Comparison of ENCODE assay signal across 14 cellular contexts in genomic region chr13:28744656-28745055, GRCh38. TPM values are rescaled to one million over a fixed set of nuclear protein-coding genes. Genes with fewer than 3 reads are reported as not detected.
DNase-seq lines count a peak whose midpoint lies in the region; ATAC-seq and TF ChIP-seq lines count a peak whose summit lies in the region.
"Had no signal": no experiment of that assay in that cellular context is flagged by ENCODE, and none has a peak within 500 bp of the region (broad histone marks: within the 10 kb centered on the region; RNA-seq: fewer than 3 reads in every experiment).

No MANE protein-coding gene starts in this region.

- no peak overlapping the region for H2AK9ac ChIP-seq in IMR-90 (replicated peaks; ENCODE audit: low read depth, low read length, poor library complexity)

- no TSS peak for BruUV-seq in IMR-90 (replicated peaks; lab: Mats Ljungman, UMichigan)

- no peaks in the 10 kb centered on the region for H3K9me1 ChIP-seq in IMR-90 (ENCODE audit: insufficient read depth, low read length)

- 77% methylated on average over 3 of the region's 6 CpGs; no CpG with 5 or more reads in 1 of the 2 experiments for WGBS in IMR-90 (ENCODE audit: extremely low coverage in 2 of 2, insufficient read length in 1 of 2), 2 experiments
- 79% methylated on average over 6 of the region's 6 CpGs for WGBS in mesenchymal stem cell

- 0 out of 2 replicates have a peak overlapping the region, but pooled peaks have one; percentile 46 for H2BK120ac ChIP-seq in IMR-90 (ENCODE audit: low read depth, low read length)
- no peak overlapping the region for H2BK120ac ChIP-seq in mesenchymal stem cell (ENCODE audit: low read depth, low read length)

- ATAC-seq in IMR-90 (ENCODE audit: low read depth) = no peak
- ATAC-seq in GM19455 (IDR thresholded peaks at IDR 0.05; ENCODE audit: unreplicated experiment) = no peak

- POLR2A ChIA-PET in IMR-90 (lab: Charles Lee; ENCODE audit: unreplicated experiment) = no interaction called here

- H3K27ac ChIP-seq in IMR-90 (ENCODE audit: insufficient read depth, low read length) = no peak overlapping the region
- peak overlapping the region; percentile 51 for H3K27ac ChIP-seq in angular gyrus (ENCODE audit: low read depth, low read length)
- H3K27ac ChIP-seq in mesenchymal stem cell (ENCODE audit: low read length, poor library complexity, severe bottlenecking) = no peak overlapping the region
- H3K27ac ChIP-seq: stomach had no signal

- H3K23ac ChIP-seq in IMR-90 (ENCODE audit: low read depth, low read length) (no peak overlapping the region), mesenchymal stem cell (ENCODE audit: low read length in 2 of 2) (no peak overlapping the region)

- intact Hi-C loops in IMR-90 (cut with micrococcal nuclease) = no loop called here

- no peak overlapping the region for H3K9ac ChIP-seq in IMR-90 (ENCODE audit: low read depth, low read length)
- no peak overlapping the region for H3K9ac ChIP-seq in mesenchymal stem cell (ENCODE audit: low read length)

- H2BK5ac ChIP-seq in IMR-90 (ENCODE audit: low read depth, low read length, poor library complexity, severe bottlenecking) = peak overlapping the region; percentile 24
- H2BK5ac ChIP-seq in mesenchymal stem cell (ENCODE audit: low read depth, low read length, poor library complexity, severe bottlenecking) = no peak overlapping the region

- H4K8ac ChIP-seq in IMR-90 (ENCODE audit: low read depth in 2 of 2, low read length in 2 of 2) (no peak overlapping the region; a peak in 1 of 4 replicates), mesenchymal stem cell (ENCODE audit: low read length) (no peak overlapping the region)

- no peaks in the 10 kb centered on the region for H3K79me1 ChIP-seq in IMR-90 (ENCODE audit: low read depth in 1 of 2, low read length in 2 of 2)
- H3K79me1 ChIP-seq in mesenchymal stem cell (replicated peaks; ENCODE audit: low read length, poor library complexity, severe bottlenecking) = no peaks in the 10 kb centered on the region

- peak overlapping the region; percentile 60 for H2BK20ac ChIP-seq in IMR-90 (ENCODE audit: low read depth, low read length)

- H3K9me3 ChIP-seq in IMR-90 (ENCODE audit: control insufficient read depth, insufficient read depth, low read length) (0 out of 2 replicates have a peak, but pooled peaks cover 2% of the 10 kb centered on the region), mesenchymal stem cell (ENCODE audit: control insufficient read depth, low read length) (no peaks in the 10 kb centered on the region)
- H3K9me3 ChIP-seq: HAP-1, spleen, stomach had no signal

- H4K91ac ChIP-seq in IMR-90 (ENCODE audit: insufficient read depth, low read depth, low read length) (peak overlapping the region; percentile 53; the same call in 1 of the 2 replicates), mesenchymal stem cell (ENCODE audit: low read length) (peak overlapping the region; percentile 12)

- H3K36me3 ChIP-seq in IMR-90 (ENCODE audit: control insufficient read depth, insufficient read depth, low read length) (no peaks in the 10 kb centered on the region), mesenchymal stem cell (ENCODE audit: control insufficient read depth in 1 of 2, insufficient read depth in 2 of 2, low read depth in 1 of 2, low read length in 2 of 2) (no peaks in the 10 kb centered on the region)
- H3K36me3 ChIP-seq: HAP-1, spleen, stomach had no signal

- peak overlapping the region in 1 of 2 experiments; percentile 65 for H2BK12ac ChIP-seq in mesenchymal stem cell (ENCODE audit: low read length in 2 of 2)

- in situ Hi-C loops in IMR-90 (cut with MboI; ENCODE audit: low sequenced_read_pairs) = no loop called here

- H3K4me3 ChIP-seq in IMR-90 (ENCODE audit: insufficient read depth, low read depth, low read length) = no peak overlapping the region
- no peak overlapping the region for H3K4me3 ChIP-seq in mesenchymal stem cell (ENCODE audit: insufficient read depth in 1 of 2, low read depth in 1 of 2, low read length in 2 of 2)
- H3K4me3 ChIP-seq: HAP-1, spleen, stomach had no signal

- peak; percentile 46 to 55 for DNase-seq in AML-193 (lab: John Stamatoyannopoulos, UW)
- DNase-seq in IMR-90 = no peak
- DNase-seq in mesenchymal stem cell = no peak
- no peak for DNase-seq in SKM-1 treated with dmso at 0.1 percent for 144 hours (lab: John Stamatoyannopoulos, UW; ENCODE audit: unreplicated experiment)
- DNase-seq in cerebellar nuclear complex (lab: John Stamatoyannopoulos, UW) = no peak
- no peak for DNase-seq in DMS 273 (lab: John Stamatoyannopoulos, UW; ENCODE audit: unreplicated experiment)
- DNase-seq: activated CD4-positive, alpha-beta T cell treated with anti-CD3 and anti-CD28 coated beads, Interleukin-2, amount 50 U/mL, for 48 hours; NCI-H1930; NCI-H69; spleen; stomach had no signal

- CTCF ChIA-PET in IMR-90 (lab: Yijun Ruan, JAX) = no interaction called here

- no peak for TF ChIP-seq RAD21 in IMR-90 (IDR thresholded peaks at IDR 0.05; ENCODE audit: low read length)

- no peak overlapping the region for H2AFZ ChIP-seq in IMR-90 (replicated peaks; ENCODE audit: low read length, poor library complexity)
- no peak overlapping the region for H2AFZ ChIP-seq in mesenchymal stem cell (ENCODE audit: low read depth, low read length)

- H3K4ac ChIP-seq in IMR-90 (ENCODE audit: low read depth, low read length) = peak overlapping the region; percentile 38; the same call in 1 of the 2 replicates
- H3K4ac ChIP-seq in mesenchymal stem cell (ENCODE audit: low read depth in 1 of 2, low read length in 2 of 2) = peak overlapping the region; percentile 22 to 36

- H2AK5ac ChIP-seq in IMR-90 (ENCODE audit: low read depth, low read length) (peak overlapping the region; percentile 39; the same call in 1 of the 2 replicates), mesenchymal stem cell (ENCODE audit: low read length, severe bottlenecking) (no peak overlapping the region)

- dilution Hi-C loops in IMR-90 (cut with HindIII; ENCODE audit: low sequenced_read_pairs, unreplicated experiment) = no loop called here

- H2BK15ac ChIP-seq in IMR-90 (ENCODE audit: low read depth, low read length) (no peak overlapping the region; the same call in 2 of the 3 replicates), mesenchymal stem cell (ENCODE audit: low read depth, poor library complexity, severe bottlenecking) (no peak overlapping the region)

- H3K4me2 ChIP-seq in IMR-90 (ENCODE audit: low read depth, low read length) = no peak overlapping the region
- no peak overlapping the region for H3K4me2 ChIP-seq in mesenchymal stem cell (ENCODE audit: low read length, poor library complexity, severe bottlenecking)

- no peak for TF ChIP-seq POLR2A in IMR-90 (IDR thresholded peaks at IDR 0.05; ENCODE audit: low read depth, low read length)

- H3K18ac ChIP-seq in IMR-90 (ENCODE audit: low read depth, low read length) (peak overlapping the region; percentile 61; the same call in 1 of the 2 replicates), mesenchymal stem cell (ENCODE audit: low read depth in 1 of 2, low read length in 2 of 2) (peak overlapping the region in 1 of 2 experiments; percentile 40)

- H3K56ac ChIP-seq in IMR-90 (ENCODE audit: extremely low read depth, insufficient read depth, low read length) = no peak overlapping the region

- no peaks in the 10 kb centered on the region for H3K27me3 ChIP-seq in IMR-90 (ENCODE audit: control insufficient read depth, insufficient read depth, low read length)
- no peaks in the 10 kb centered on the region for H3K27me3 ChIP-seq in mesenchymal stem cell (ENCODE audit: control insufficient read depth in 1 of 2, insufficient read depth in 1 of 2, low read length in 2 of 2)
- H3K27me3 ChIP-seq: spleen, stomach had no signal

- H3K14ac ChIP-seq in IMR-90 (replicated peaks; ENCODE audit: low read depth, low read length) (no peak overlapping the region), mesenchymal stem cell (ENCODE audit: low read length in 2 of 2) (no peak overlapping the region)

- peaks cover 3% of the 10 kb centered on the region; the same call in 1 of the 2 replicates for H3K4me1 ChIP-seq in IMR-90 (ENCODE audit: control insufficient read depth, insufficient read depth, low read length)
- peaks cover 2% of the 10 kb centered on the region for H3K4me1 ChIP-seq in mesenchymal stem cell (ENCODE audit: control insufficient read depth, insufficient read depth, low read depth, low read length)
- H3K4me1 ChIP-seq: HAP-1, spleen, stomach had no signal

- no peak for TF ChIP-seq CTCF in IMR-90 (conservative IDR thresholded peaks at IDR 0.05; ENCODE audit: low read depth, low read length)

- H4K5ac ChIP-seq in IMR-90 (ENCODE audit: low read depth, low read length) = no peak overlapping the region

- H4K20me1 ChIP-seq in IMR-90 (ENCODE audit: insufficient read depth, low read length) = no peaks in the 10 kb centered on the region

TF ChIP-seq in IMR-90, 13 proteins besides CTCF, POLR2A, EP300 and RAD21 (continues in another document):
- TF ChIP-seq USF2 (IDR thresholded peaks at IDR 0.05; ENCODE audit: low read depth, low read length) (no peak), RFX5 (IDR thresholded peaks at IDR 0.05; ENCODE audit: low read depth, low read length) (no peak), SMC3 (IDR thresholded peaks at IDR 0.05; ENCODE audit: low read depth, low read length) (no peak), RCOR1 (IDR thresholded peaks at IDR 0.05; ENCODE audit: insufficient replicate concordance, low read length) (no peak), MAZ (IDR thresholded peaks at IDR 0.05; ENCODE audit: borderline replicate concordance, low read depth, low read length) (no peak), NFE2L2 (IDR thresholded peaks at IDR 0.05; ENCODE audit: low read depth, low read length) (no peak)
- TF ChIP-seq, protein P1, sequence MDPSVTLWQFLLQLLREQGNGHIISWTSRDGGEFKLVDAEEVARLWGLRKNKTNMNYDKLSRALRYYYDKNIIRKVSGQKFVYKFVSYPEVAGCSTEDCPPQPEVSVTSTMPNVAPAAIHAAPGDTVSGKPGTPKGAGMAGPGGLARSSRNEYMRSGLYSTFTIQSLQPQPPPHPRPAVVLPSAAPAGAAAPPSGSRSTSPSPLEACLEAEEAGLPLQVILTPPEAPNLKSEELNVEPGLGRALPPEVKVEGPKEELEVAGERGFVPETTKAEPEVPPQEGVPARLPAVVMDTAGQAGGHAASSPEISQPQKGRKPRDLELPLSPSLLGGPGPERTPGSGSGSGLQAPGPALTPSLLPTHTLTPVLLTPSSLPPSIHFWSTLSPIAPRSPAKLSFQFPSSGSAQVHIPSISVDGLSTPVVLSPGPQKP (IDR thresholded peaks at IDR 0.05; ENCODE audit: borderline replicate concordance, low read depth, low read length) = no peak

RNA-seq across cellular contexts. Expression of gene SLC46A3, which starts 25.9 kb away (rescaled TPM):
- total RNA-seq in IMR-90 (2012; rRNA removed) = 0.54 and 0.83 TPM in 2 replicates
- 0.86 and 0.89 TPM in 2 replicates for polyA plus RNA-seq in IMR-90 (2012; rRNA removed)
- polyA plus RNA-seq in IMR-90 (2012; cell fraction: cytosol; rRNA removed) = 0.41 and 0.77 TPM in 2 replicates
- polyA plus RNA-seq in IMR-90 (2012; cell fraction: nucleus; rRNA removed; ENCODE audit: low replicate concordance) = 0.72 and 3.0 TPM in 2 replicates
- 8.0 TPM for polyA plus RNA-seq in mesenchymal stem cell (2013, experiment 1 of 2)
- 8.9 TPM for polyA plus RNA-seq in mesenchymal stem cell (2013, experiment 2 of 2)

Comparison
In these comparisons a context has a peak if more than half of its experiments do, and no peak if none do; other contexts are left out.
1. DNase-seq: peak in AML-193 (2 of 2); none in IMR-90 (single experiment), mesenchymal stem cell (single experiment), SKM-1 treated with dmso at 0.1 percent for 144 hours (single experiment), cerebellar nuclear complex (0 of 2) and DMS 273 (single experiment).